Comparison of ENCODE assay signal across 1 cellular context in the genomic region with DNA sequence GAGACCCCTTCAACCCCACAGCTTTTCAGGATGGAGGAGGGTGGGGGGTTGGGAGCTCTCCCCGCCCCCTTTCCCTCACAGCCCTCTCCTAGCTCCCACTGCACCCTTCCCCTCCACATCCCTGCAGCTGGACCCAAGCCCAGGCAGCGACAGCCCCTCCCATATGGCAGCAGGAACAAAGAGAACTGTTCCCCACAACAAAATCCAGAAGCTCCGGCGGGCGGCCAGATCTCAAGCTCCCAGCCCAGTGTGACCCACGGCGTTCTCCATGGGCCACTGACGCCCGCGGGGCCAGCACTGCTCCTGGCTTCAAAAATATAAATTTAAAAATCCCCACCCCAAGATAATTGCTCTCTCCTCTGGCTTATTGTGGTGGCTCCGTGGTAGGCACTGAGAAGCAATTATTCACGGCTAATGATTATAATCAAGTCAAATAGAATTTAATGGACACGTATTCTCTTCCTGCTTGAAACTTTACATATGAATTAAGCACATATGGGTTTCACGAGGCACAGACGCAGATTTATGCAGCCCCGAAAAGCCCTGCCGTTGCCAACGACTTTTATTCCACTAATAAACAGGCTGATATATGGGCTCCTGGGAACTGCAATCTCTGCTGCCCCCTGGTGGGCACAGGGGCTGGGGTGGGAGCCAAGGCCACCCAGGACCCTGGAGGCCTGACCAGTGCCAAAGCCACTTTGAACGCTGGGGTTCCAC.
TF ChIP-seq lines count a peak whose summit lies in the region.

No MANE protein-coding gene starts in this region.

TF ChIP-seq in HepG2, 621 proteins besides CTCF, POLR2A, EP300 and RAD21:
- TF ChIP-seq ZNF605 (CRISPR knock-in tag; IDR thresholded peaks at IDR 0.05) (peak; percentile 27; the same call in 1 of the 2 replicates), ZIK1 (CRISPR knock-in tag; IDR thresholded peaks at IDR 0.05; ENCODE audit: borderline replicate concordance, low read depth) (no peak), ATF5 (CRISPR knock-in tag; IDR thresholded peaks at IDR 0.05; ENCODE audit: low read depth) (no peak), JDP2 (CRISPR knock-in tag; IDR thresholded peaks at IDR 0.05; ENCODE audit: borderline replicate concordance) (no peak), MAZ (IDR thresholded peaks at IDR 0.05; ENCODE audit: borderline replicate concordance, low read depth, low read length) (peak; percentile 39; the same call in 1 of the 2 replicates), MAZ (CRISPR knock-in tag; IDR thresholded peaks at IDR 0.05; ENCODE audit: low read depth) (no peak), ZNF317 (CRISPR knock-in tag; IDR thresholded peaks at IDR 0.05) (no peak), XRCC5 (optimal IDR thresholded peaks at IDR 0.05; ENCODE audit: low read length) (peak; percentile 60), ZNF3 (CRISPR knock-in tag; IDR thresholded peaks at IDR 0.05) (peak; percentile 83), CBFB (CRISPR knock-in tag; IDR thresholded peaks at IDR 0.05) (no peak), FOXO1 (CRISPR knock-in tag; IDR thresholded peaks at IDR 0.05) (peak; percentile 30; the same call in 1 of the 2 replicates), ZBTB7B (CRISPR knock-in tag; IDR thresholded peaks at IDR 0.05) (0 out of 2 replicates have a peak, but pooled peaks have one; percentile 46), ESRRA (CRISPR knock-in tag; IDR thresholded peaks at IDR 0.05; ENCODE audit: low read depth) (no peak), SMC3 (IDR thresholded peaks at IDR 0.05; ENCODE audit: low read length) (peak; percentile 69), STAG1 (CRISPR knock-in tag; IDR thresholded peaks at IDR 0.05) (peak; percentile 96)
- TF ChIP-seq, protein P1, sequence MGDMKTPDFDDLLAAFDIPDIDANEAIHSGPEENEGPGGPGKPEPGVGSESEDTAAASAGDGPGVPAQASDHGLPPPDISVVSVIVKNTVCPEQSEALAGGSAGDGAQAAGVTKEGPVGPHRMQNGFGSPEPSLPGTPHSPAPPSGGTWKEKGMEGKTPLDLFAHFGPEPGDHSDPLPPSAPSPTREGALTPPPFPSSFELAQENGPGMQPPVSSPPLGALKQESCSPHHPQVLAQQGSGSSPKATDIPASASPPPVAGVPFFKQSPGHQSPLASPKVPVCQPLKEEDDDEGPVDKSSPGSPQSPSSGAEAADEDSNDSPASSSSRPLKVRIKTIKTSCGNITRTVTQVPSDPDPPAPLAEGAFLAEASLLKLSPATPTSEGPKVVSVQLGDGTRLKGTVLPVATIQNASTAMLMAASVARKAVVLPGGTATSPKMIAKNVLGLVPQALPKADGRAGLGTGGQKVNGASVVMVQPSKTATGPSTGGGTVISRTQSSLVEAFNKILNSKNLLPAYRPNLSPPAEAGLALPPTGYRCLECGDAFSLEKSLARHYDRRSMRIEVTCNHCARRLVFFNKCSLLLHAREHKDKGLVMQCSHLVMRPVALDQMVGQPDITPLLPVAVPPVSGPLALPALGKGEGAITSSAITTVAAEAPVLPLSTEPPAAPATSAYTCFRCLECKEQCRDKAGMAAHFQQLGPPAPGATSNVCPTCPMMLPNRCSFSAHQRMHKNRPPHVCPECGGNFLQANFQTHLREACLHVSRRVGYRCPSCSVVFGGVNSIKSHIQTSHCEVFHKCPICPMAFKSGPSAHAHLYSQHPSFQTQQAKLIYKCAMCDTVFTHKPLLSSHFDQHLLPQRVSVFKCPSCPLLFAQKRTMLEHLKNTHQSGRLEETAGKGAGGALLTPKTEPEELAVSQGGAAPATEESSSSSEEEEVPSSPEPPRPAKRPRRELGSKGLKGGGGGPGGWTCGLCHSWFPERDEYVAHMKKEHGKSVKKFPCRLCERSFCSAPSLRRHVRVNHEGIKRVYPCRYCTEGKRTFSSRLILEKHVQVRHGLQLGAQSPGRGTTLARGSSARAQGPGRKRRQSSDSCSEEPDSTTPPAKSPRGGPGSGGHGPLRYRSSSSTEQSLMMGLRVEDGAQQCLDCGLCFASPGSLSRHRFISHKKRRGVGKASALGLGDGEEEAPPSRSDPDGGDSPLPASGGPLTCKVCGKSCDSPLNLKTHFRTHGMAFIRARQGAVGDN (CRISPR knock-in tag; IDR thresholded peaks at IDR 0.05), result peak; percentile 30
- TF ChIP-seq, protein P2, sequence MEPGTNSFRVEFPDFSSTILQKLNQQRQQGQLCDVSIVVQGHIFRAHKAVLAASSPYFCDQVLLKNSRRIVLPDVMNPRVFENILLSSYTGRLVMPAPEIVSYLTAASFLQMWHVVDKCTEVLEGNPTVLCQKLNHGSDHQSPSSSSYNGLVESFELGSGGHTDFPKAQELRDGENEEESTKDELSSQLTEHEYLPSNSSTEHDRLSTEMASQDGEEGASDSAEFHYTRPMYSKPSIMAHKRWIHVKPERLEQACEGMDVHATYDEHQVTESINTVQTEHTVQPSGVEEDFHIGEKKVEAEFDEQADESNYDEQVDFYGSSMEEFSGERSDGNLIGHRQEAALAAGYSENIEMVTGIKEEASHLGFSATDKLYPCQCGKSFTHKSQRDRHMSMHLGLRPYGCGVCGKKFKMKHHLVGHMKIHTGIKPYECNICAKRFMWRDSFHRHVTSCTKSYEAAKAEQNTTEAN (CRISPR knock-in tag; conservative IDR thresholded peaks at IDR 0.05), result no peak
- TF ChIP-seq, protein P3, sequence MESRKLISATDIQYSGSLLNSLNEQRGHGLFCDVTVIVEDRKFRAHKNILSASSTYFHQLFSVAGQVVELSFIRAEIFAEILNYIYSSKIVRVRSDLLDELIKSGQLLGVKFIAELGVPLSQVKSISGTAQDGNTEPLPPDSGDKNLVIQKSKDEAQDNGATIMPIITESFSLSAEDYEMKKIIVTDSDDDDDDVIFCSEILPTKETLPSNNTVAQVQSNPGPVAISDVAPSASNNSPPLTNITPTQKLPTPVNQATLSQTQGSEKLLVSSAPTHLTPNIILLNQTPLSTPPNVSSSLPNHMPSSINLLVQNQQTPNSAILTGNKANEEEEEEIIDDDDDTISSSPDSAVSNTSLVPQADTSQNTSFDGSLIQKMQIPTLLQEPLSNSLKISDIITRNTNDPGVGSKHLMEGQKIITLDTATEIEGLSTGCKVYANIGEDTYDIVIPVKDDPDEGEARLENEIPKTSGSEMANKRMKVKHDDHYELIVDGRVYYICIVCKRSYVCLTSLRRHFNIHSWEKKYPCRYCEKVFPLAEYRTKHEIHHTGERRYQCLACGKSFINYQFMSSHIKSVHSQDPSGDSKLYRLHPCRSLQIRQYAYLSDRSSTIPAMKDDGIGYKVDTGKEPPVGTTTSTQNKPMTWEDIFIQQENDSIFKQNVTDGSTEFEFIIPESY (CRISPR knock-in tag; IDR thresholded peaks at IDR 0.05), result 0 out of 2 replicates have a peak, but pooled peaks have one; percentile 21
- TF ChIP-seq, protein P4, sequence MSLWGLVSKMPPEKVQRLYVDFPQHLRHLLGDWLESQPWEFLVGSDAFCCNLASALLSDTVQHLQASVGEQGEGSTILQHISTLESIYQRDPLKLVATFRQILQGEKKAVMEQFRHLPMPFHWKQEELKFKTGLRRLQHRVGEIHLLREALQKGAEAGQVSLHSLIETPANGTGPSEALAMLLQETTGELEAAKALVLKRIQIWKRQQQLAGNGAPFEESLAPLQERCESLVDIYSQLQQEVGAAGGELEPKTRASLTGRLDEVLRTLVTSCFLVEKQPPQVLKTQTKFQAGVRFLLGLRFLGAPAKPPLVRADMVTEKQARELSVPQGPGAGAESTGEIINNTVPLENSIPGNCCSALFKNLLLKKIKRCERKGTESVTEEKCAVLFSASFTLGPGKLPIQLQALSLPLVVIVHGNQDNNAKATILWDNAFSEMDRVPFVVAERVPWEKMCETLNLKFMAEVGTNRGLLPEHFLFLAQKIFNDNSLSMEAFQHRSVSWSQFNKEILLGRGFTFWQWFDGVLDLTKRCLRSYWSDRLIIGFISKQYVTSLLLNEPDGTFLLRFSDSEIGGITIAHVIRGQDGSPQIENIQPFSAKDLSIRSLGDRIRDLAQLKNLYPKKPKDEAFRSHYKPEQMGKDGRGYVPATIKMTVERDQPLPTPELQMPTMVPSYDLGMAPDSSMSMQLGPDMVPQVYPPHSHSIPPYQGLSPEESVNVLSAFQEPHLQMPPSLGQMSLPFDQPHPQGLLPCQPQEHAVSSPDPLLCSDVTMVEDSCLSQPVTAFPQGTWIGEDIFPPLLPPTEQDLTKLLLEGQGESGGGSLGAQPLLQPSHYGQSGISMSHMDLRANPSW (CRISPR knock-in tag; IDR thresholded peaks at IDR 0.05; ENCODE audit: borderline replicate concordance), result no peak
